11 cellular contexts compared by ENCODE assay signal in genomic region chr4:87057835-87058234, GRCh38.
A peak's percentile ranks its signal among the peaks of the same experiment; 100 is the strongest.
DNase-seq lines count a peak whose midpoint lies in the region; ATAC-seq and TF ChIP-seq lines count a peak whose summit lies in the region.
"Had no signal": no experiment of that assay in that cellular context is flagged by ENCODE, and none has a peak within 500 bp of the region (broad histone marks: within the 10 kb centered on the region; RNA-seq: fewer than 3 reads in every experiment).

No MANE protein-coding gene starts in this region.

- no peak for ATAC-seq in activated CD8-positive, alpha-beta T cell treated with anti-CD3 and anti-CD28 coated beads for 36 hours
- no peak for ATAC-seq in activated CD8-positive, alpha-beta T cell treated with anti-CD3 and anti-CD28 coated beads, Interleukin-2, amount 10 ng/mL, durations not matched to agents 7 days and 5 days

- no peaks in the 10 kb centered on the region for H3K27me3 Mint-ChIP-seq in activated CD8-positive, alpha-beta T cell treated with anti-CD3 and anti-CD28 coated beads for 36 hours
- H3K27me3 Mint-ChIP-seq in activated CD8-positive, alpha-beta T cell treated with anti-CD3 and anti-CD28 coated beads, Interleukin-2, amount 10 ng/mL, durations not matched to agents 7 days and 5 days (ENCODE audit: low read depth) = no peaks in the 10 kb centered on the region

- 60 to 63% methylated on average over 6 of the region's 6 CpGs for WGBS in tibial nerve, 2 donors

- peak overlapping the region; percentile 16 for H3K4me3 ChIP-seq in adipocyte (ENCODE audit: low read length)
- H3K4me3 ChIP-seq in tibial nerve = no peak overlapping the region

- peaks cover 62% of the 10 kb centered on the region for H3K4me1 Mint-ChIP-seq in activated CD8-positive, alpha-beta T cell treated with anti-CD3 and anti-CD28 coated beads for 36 hours (ENCODE audit: low read depth)
- H3K4me1 Mint-ChIP-seq in activated CD8-positive, alpha-beta T cell treated with anti-CD3 and anti-CD28 coated beads, Interleukin-2, amount 10 ng/mL, durations not matched to agents 7 days and 5 days (ENCODE audit: low read depth) = peaks cover 32% of the 10 kb centered on the region

- H3K27me3 ChIP-seq in adipocyte (replicated peaks; ENCODE audit: control insufficient read depth, insufficient read depth, low read length) (no peaks in the 10 kb centered on the region), tibial nerve (no peaks in the 10 kb centered on the region)

- H3K27ac ChIP-seq in tibial nerve = peak overlapping the region in 3 of 4 donors; percentile 16 to 86 (median 79)

- H3K9me3 Mint-ChIP-seq in activated CD8-positive, alpha-beta T cell treated with anti-CD3 and anti-CD28 coated beads for 36 hours = no peaks in the 10 kb centered on the region
- H3K9me3 Mint-ChIP-seq in activated CD8-positive, alpha-beta T cell treated with anti-CD3 and anti-CD28 coated beads, Interleukin-2, amount 10 ng/mL, durations not matched to agents 7 days and 5 days (ENCODE audit: insufficient read depth) = no peaks in the 10 kb centered on the region

- H3K4me1 ChIP-seq in adipocyte (ENCODE audit: control insufficient read depth, insufficient read depth, low read length) = peaks cover 50% of the 10 kb centered on the region
- peaks cover 0 to 87% (median 45%) of the 10 kb centered on the region in 4 donors for H3K4me1 ChIP-seq in tibial nerve

- H3K9ac ChIP-seq in adipocyte (ENCODE audit: low read length) = no peak overlapping the region

- TF ChIP-seq POLR2A in tibial nerve (IDR thresholded peaks at IDR 0.05) = no peak

- TF ChIP-seq EP300 in tibial nerve (IDR thresholded peaks at IDR 0.05) = no peak

- peaks cover 26% of the 10 kb centered on the region for H3K36me3 Mint-ChIP-seq in activated CD8-positive, alpha-beta T cell treated with anti-CD3 and anti-CD28 coated beads for 36 hours (ENCODE audit: low read depth)
- peaks cover 33% of the 10 kb centered on the region for H3K36me3 Mint-ChIP-seq in activated CD8-positive, alpha-beta T cell treated with anti-CD3 and anti-CD28 coated beads, Interleukin-2, amount 10 ng/mL, durations not matched to agents 7 days and 5 days (ENCODE audit: low read depth)

- H3K9me3 ChIP-seq in adipocyte (ENCODE audit: control insufficient read depth, low read length) (no peaks in the 10 kb centered on the region), tibial nerve (no peaks in the 10 kb centered on the region)

- intact Hi-C loops in activated CD8-positive, alpha-beta T cell treated with anti-CD3 and anti-CD28 coated beads for 36 hours (cut with micrococcal nuclease) = loop anchor here (5.0 kb wide), 1 partner anchor 41 kb away; no protein-coding TSS in a partner anchor

- H3K36me3 ChIP-seq in adipocyte (ENCODE audit: control insufficient read depth, insufficient read depth, low read length, severe bottlenecking) (peaks cover 4% of the 10 kb centered on the region), tibial nerve (no peaks in the 10 kb centered on the region)

- no peak for DNase-seq in activated CD8-positive, alpha-beta T cell treated with anti-CD3 and anti-CD28 coated beads for 36 hours
- DNase-seq in activated CD8-positive, alpha-beta T cell treated with anti-CD3 and anti-CD28 coated beads, Interleukin-2, amount 10 ng/mL, durations not matched to agents 7 days and 5 days = no peak
- DNase-seq in adipocyte (ENCODE audit: low read depth) (peak; percentile 27), iris pigment epithelial cell (ENCODE audit: low read depth) (peak; percentile 66), tibial nerve (ENCODE audit: low spot score in 2 of 2) (no peak), NCI-H2081 treated with DMSO at 0.1 percent for 48 hours (lab: John Stamatoyannopoulos, UW) (no peak), Ammon's horn (ENCODE audit: low spot score) (no peak), NCI-H1092 treated with DMSO at 0.1 percent for 48 hours (lab: John Stamatoyannopoulos, UW) (no peak)
- DNase-seq: GDM1, midbrain, small intestine had no signal

- CTCF ChIA-PET in activated CD8-positive, alpha-beta T cell treated with anti-CD3 and anti-CD28 coated beads for 36 hours (lab: Charles Lee) = interaction anchor here (0.8 to 1.6 kb wide), 6 partner anchors 17 to 135 kb away, joined by 3 to 4 read pairs (median 3); partner anchors contain the start of gene AFF1
- CTCF ChIA-PET in activated CD8-positive, alpha-beta T cell treated with anti-CD3 and anti-CD28 coated beads, Interleukin-2, amount 10 ng/mL, durations not matched to agents 7 days and 5 days (lab: Charles Lee) = interaction anchor here (0.5 to 1.5 kb wide), 3 partner anchors 51 to 135 kb away, joined by 3 to 6 read pairs (median 3); no protein-coding TSS in a partner anchor

- H3K4me3 Mint-ChIP-seq in activated CD8-positive, alpha-beta T cell treated with anti-CD3 and anti-CD28 coated beads for 36 hours = no peak overlapping the region
- H3K4me3 Mint-ChIP-seq in activated CD8-positive, alpha-beta T cell treated with anti-CD3 and anti-CD28 coated beads, Interleukin-2, amount 10 ng/mL, durations not matched to agents 7 days and 5 days = no peak overlapping the region

- POLR2A ChIA-PET in activated CD8-positive, alpha-beta T cell treated with anti-CD3 and anti-CD28 coated beads for 36 hours (lab: Charles Lee) = interaction anchor here (1.3 to 1.5 kb wide), 2 partner anchors 35 to 52 kb away, joined by 3 to 5 read pairs; no protein-coding TSS in a partner anchor
- POLR2A ChIA-PET in activated CD8-positive, alpha-beta T cell treated with anti-CD3 and anti-CD28 coated beads, Interleukin-2, amount 10 ng/mL, durations not matched to agents 7 days and 5 days (lab: Charles Lee) = interaction anchor here (1.2 kb wide), 1 partner anchor 52 kb away, joined by 3 read pairs; no protein-coding TSS in a partner anchor

- TF ChIP-seq CTCF in activated CD8-positive, alpha-beta T cell treated with anti-CD3 and anti-CD28 coated beads for 36 hours (IDR thresholded peaks at IDR 0.05) = no peak
- TF ChIP-seq CTCF in tibial nerve (IDR thresholded peaks at IDR 0.05) = no peak

- peak overlapping the region; percentile 55 for H3K27ac Mint-ChIP-seq in activated CD8-positive, alpha-beta T cell treated with anti-CD3 and anti-CD28 coated beads for 36 hours
- no peak overlapping the region for H3K27ac Mint-ChIP-seq in activated CD8-positive, alpha-beta T cell treated with anti-CD3 and anti-CD28 coated beads, Interleukin-2, amount 10 ng/mL, durations not matched to agents 7 days and 5 days

Comparison
In these comparisons a context has a peak if more than half of its experiments do, and no peak if none do; other contexts are left out.
1. DNase-seq: peak in adipocyte (single experiment) and iris pigment epithelial cell (single experiment); none in activated CD8-positive, alpha-beta T cell treated with anti-CD3 and anti-CD28 coated beads for 36 hours (single experiment), activated CD8-positive, alpha-beta T cell treated with anti-CD3 and anti-CD28 coated beads, Interleukin-2, amount 10 ng/mL, durations not matched to agents 7 days and 5 days (single experiment), tibial nerve (0 of 2), NCI-H2081 treated with DMSO at 0.1 percent for 48 hours (single experiment), Ammon's horn (single experiment) and NCI-H1092 treated with DMSO at 0.1 percent for 48 hours (single experiment).